Comparison of ENCODE assay signal across 10 cellular contexts in genomic region chr2:237964578-237965404, GRCh38. TPM values are rescaled to one million over a fixed set of nuclear protein-coding genes. Genes with fewer than 3 reads are reported as not detected.
DNase-seq lines count a peak whose midpoint lies in the region; ATAC-seq and TF ChIP-seq lines count a peak whose summit lies in the region.
"Had no signal": no experiment of that assay in that cellular context is flagged by ENCODE, and none has a peak within 500 bp of the region (broad histone marks: within the 10 kb centered on the region; RNA-seq: fewer than 3 reads in every experiment).

No MANE protein-coding gene starts in this region.

- no peak for TF ChIP-seq EP300 in ovary (IDR thresholded peaks at IDR 0.05)
- TF ChIP-seq EP300 in esophagus muscularis mucosa (IDR thresholded peaks at IDR 0.05): no peak

- no peaks in the 10 kb centered on the region for H3K36me3 ChIP-seq in testis (ENCODE audit: low read depth, missing control alignments)
- H3K36me3 ChIP-seq in ovary: no peaks in the 10 kb centered on the region
- no peaks in the 10 kb centered on the region for H3K36me3 ChIP-seq in esophagus muscularis mucosa

- TF ChIP-seq POLR2A in testis (IDR thresholded peaks at IDR 0.05): no peak
- TF ChIP-seq POLR2A in ovary (IDR thresholded peaks at IDR 0.05): no peak
- TF ChIP-seq POLR2A in esophagus muscularis mucosa (IDR thresholded peaks at IDR 0.05; ENCODE audit: low read depth): no peak

- peak overlapping the region; percentile 20; the same call in 1 of the 2 replicates for H3K4me3 Mint-ChIP-seq in HFFc6
- H3K4me3 Mint-ChIP-seq in activated naive CD8-positive, alpha-beta T cell treated with anti-CD3 and anti-CD28 coated beads for 36 hours: no peak overlapping the region

- H3K36me3 Mint-ChIP-seq in HFFc6 (ENCODE audit: low read depth): peaks cover 8% of the 10 kb centered on the region
- peaks cover 8% of the 10 kb centered on the region for H3K36me3 Mint-ChIP-seq in activated naive CD8-positive, alpha-beta T cell treated with anti-CD3 and anti-CD28 coated beads for 36 hours

- TF ChIP-seq CTCF in AG09309 (IDR thresholded peaks at IDR 0.05; ENCODE audit: control insufficient read depth, insufficient read depth, low read depth, low read length, missing control alignments): no peak
- no peak for TF ChIP-seq CTCF in HFFc6 (IDR thresholded peaks at IDR 0.05)
- TF ChIP-seq CTCF in testis (IDR thresholded peaks at IDR 0.05): no peak
- no peak for TF ChIP-seq CTCF in ovary (IDR thresholded peaks at IDR 0.05)
- no peak for TF ChIP-seq CTCF in esophagus muscularis mucosa (IDR thresholded peaks at IDR 0.05)

- no peaks in the 10 kb centered on the region for H3K9me3 ChIP-seq in testis
- H3K9me3 ChIP-seq in ovary: peaks cover 0 to 4% of the 10 kb centered on the region in 2 donors
- H3K9me3 ChIP-seq in esophagus muscularis mucosa: peaks cover 0 to 14% (median 11%) of the 10 kb centered on the region in 4 donors

- peaks cover 5% of the 10 kb centered on the region for H3K27me3 Mint-ChIP-seq in HFFc6 (ENCODE audit: insufficient read depth)
- no peaks in the 10 kb centered on the region for H3K27me3 Mint-ChIP-seq in activated naive CD8-positive, alpha-beta T cell treated with anti-CD3 and anti-CD28 coated beads for 36 hours

- WGBS in testis, 2 donors: 85 to 86% methylated on average over 11 of the region's 11 CpGs
- 83 to 91% (median 86%) methylated on average over 11 of the region's 11 CpGs for WGBS in ovary, 3 donors
- 88% methylated on average over 11 of the region's 11 CpGs for WGBS in esophagus muscularis mucosa

- no peak overlapping the region for H3K4me3 ChIP-seq in AG09309 (ENCODE audit: control insufficient read depth, low read depth, low read length)
- H3K4me3 ChIP-seq in testis: no peak overlapping the region
- H3K4me3 ChIP-seq in ovary: no peak overlapping the region
- no peak overlapping the region for H3K4me3 ChIP-seq in esophagus muscularis mucosa

- H3K27me3 ChIP-seq in testis: no peaks in the 10 kb centered on the region
- H3K27me3 ChIP-seq in ovary: no peaks in the 10 kb centered on the region
- no peaks in the 10 kb centered on the region for H3K27me3 ChIP-seq in esophagus muscularis mucosa

- peaks cover 27% of the 10 kb centered on the region for H3K9me3 Mint-ChIP-seq in HFFc6
- peaks cover 12% of the 10 kb centered on the region for H3K9me3 Mint-ChIP-seq in activated naive CD8-positive, alpha-beta T cell treated with anti-CD3 and anti-CD28 coated beads for 36 hours

- DNase-seq in AG09309 (ENCODE audit: low read depth): peak; percentile 77
- DNase-seq in HFFc6: no peak
- DNase-seq in activated naive CD8-positive, alpha-beta T cell treated with anti-CD3 and anti-CD28 coated beads for 36 hours: no peak
- peak; percentile 47 to 64 for DNase-seq in left colon
- DNase-seq in testis: no peak
- DNase-seq in inferior parietal cortex (ENCODE audit: extremely low spot score): no peak
- no peak for DNase-seq in ovary
- DNase-seq in esophagus muscularis mucosa (ENCODE audit: extremely low spot score): no peak
- DNase-seq: NCI-H2029 treated with DMSO at 0.1 percent for 48 hours, T-helper 9 cell had no signal

- H3K4me1 ChIP-seq in testis (peaks cover 23% of the 10 kb centered on the region), ovary (ENCODE audit: insufficient read depth) (peaks cover 11% of the 10 kb centered on the region), esophagus muscularis mucosa (peaks cover 23 to 32% (median 31%) of the 10 kb centered on the region in 4 donors)

- H3K4me1 Mint-ChIP-seq in HFFc6 (ENCODE audit: low read depth): peaks cover 40% of the 10 kb centered on the region
- peaks cover 24% of the 10 kb centered on the region for H3K4me1 Mint-ChIP-seq in activated naive CD8-positive, alpha-beta T cell treated with anti-CD3 and anti-CD28 coated beads for 36 hours

- peak; percentile 63 for ATAC-seq in left colon

- intact Hi-C loops in left colon (cut with DNase I, micrococcal nuclease): no loop called here
- intact Hi-C loops in testis (cut with DNase I; ENCODE audit: low total_unique reads): no loop called here
- intact Hi-C loops in ovary (cut with DNase I): loop anchor here in 1 of 4 donors (5.0 to 10.0 kb wide), 2 partner anchors 98 to 280 kb away; partner anchors contain the start of genes HES6 and SCLY
- intact Hi-C loops in esophagus muscularis mucosa (cut with DNase I): loop anchor here (5.0 kb wide), 1 partner anchor 98 kb away; the partner anchor contains the start of gene SCLY

- H3K27ac ChIP-seq in testis (no peak overlapping the region), ovary (no peak overlapping the region), esophagus muscularis mucosa (replicated peaks in 1 of 4) (no peak overlapping the region)

- H3K27ac Mint-ChIP-seq in HFFc6: peak overlapping the region; percentile 27; the same call in 1 of the 2 replicates
- peak overlapping the region; percentile 12 for H3K27ac Mint-ChIP-seq in activated naive CD8-positive, alpha-beta T cell treated with anti-CD3 and anti-CD28 coated beads for 36 hours

RNA-seq across cellular contexts. Expression of gene UBE2F, which starts 2.0 kb away (rescaled TPM):
- 10 to 100 TPM; 48.7 to 54.1 (median 51.5) TPM for total RNA-seq in HFFc6 (2021; fragmentation: NEBNext Ultra II Directional; extraction: Animal tissue kit (Norgen Biotek cat#: 25700))
- 10 to 100 TPM; 57.9 to 58.9 TPM for total RNA-seq in activated naive CD8-positive, alpha-beta T cell treated with anti-CD3 and anti-CD28 coated beads for 36 hours
- total RNA-seq in left colon (10 to 100 TPM; 50.8 to 52.9 TPM), testis (10 to 100 TPM; 72.8 to 77.8 TPM), ovary (10 to 100 TPM; 20.3 to 44.0 (median 23.8) TPM), esophagus muscularis mucosa (100 to 1,000 TPM in 1 of 4 donors, 10 to 100 TPM in 3; 59.0 to 111 (median 78.5) TPM)
- polyA plus RNA-seq in testis (ENCODE audit: insufficient read depth, low read depth, low replicate concordance) (68.3 TPM), ovary (10 to 100 TPM; 22.2 to 48.4 TPM)

Comparison
In these comparisons a context has a peak if more than half of its experiments do, and no peak if none do; other contexts are left out.
1. DNase-seq: peak in AG09309 (single experiment) and left colon (2 of 2); none in HFFc6 (single experiment), activated naive CD8-positive, alpha-beta T cell treated with anti-CD3 and anti-CD28 coated beads for 36 hours (single experiment), testis (single experiment), inferior parietal cortex (single experiment), ovary (0 of 5) and esophagus muscularis mucosa (single experiment).